ENCODE assay signal across 10 cellular contexts in the genomic region with DNA sequence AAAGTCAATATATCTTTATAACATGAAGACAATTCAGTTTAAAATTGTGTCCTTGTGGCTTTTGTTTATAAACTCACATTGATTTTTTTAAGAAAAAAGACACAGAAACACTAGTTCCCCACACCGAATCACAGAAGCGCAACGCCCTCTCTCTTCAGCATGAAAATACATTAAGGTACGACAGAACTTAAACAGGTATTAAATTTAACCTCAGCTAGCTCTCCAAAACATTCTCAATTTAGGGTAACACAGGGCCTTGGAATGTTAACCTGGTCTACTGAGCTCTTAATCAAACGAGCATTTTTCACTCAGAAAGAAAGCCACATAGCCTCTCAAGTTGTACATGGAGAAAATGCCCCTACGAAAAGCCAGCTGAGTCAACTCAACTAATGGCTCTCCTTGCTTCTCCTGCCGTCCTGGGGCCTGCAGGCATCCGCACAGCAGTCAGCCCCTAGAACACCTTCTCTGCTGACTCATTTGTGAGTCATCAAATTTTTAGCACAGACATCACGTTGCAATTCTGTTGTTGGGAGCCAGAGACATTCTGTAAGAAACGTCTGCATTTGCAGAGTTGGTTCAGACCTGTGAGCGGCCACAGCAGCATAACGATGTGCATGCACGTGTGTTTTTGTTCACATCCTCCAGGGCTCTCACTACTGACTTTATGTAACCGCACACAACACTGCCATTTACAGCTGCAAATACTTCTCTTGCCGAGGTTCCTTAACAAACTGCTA.
DNase-seq lines count a peak whose midpoint lies in the region; ATAC-seq and TF ChIP-seq lines count a peak whose summit lies in the region.
"Had no signal": no experiment of that assay in that cellular context is flagged by ENCODE, and none has a peak within 500 bp of the region (broad histone marks: within the 10 kb centered on the region; RNA-seq: fewer than 3 reads in every experiment).

No MANE protein-coding gene starts in this region.

- no peak overlapping the region for H3K4me3 ChIP-seq in skeletal muscle satellite cell (ENCODE audit: low read length)
- H3K4me3 ChIP-seq: lung had no signal

- H3K27ac ChIP-seq in foreskin keratinocyte, result no peak overlapping the region
- H3K27ac ChIP-seq: 22Rv1 had no signal

- H3K4me2 ChIP-seq in skeletal muscle satellite cell (ENCODE audit: low read length), result peak overlapping the region; percentile 35

- ATAC-seq in foreskin keratinocyte (peak; percentile 99), HG03442 (IDR thresholded peaks at IDR 0.05; ENCODE audit: unreplicated experiment) (no peak), HG03108 (IDR thresholded peaks at IDR 0.05; ENCODE audit: unreplicated experiment) (no peak), GM18868 (IDR thresholded peaks at IDR 0.05; ENCODE audit: unreplicated experiment) (no peak)

- DNase-seq in DMS 273 (lab: John Stamatoyannopoulos, UW; ENCODE audit: unreplicated experiment) (peak; percentile 19), DMS 273 treated with DMSO at 0.1 percent for 48 hours (lab: John Stamatoyannopoulos, UW) (no peak), SHP77 (lab: John Stamatoyannopoulos, UW) (peak; percentile 85 to 90), foreskin keratinocyte (peak; percentile 97 to 98)

- peak; percentile 25 for TF ChIP-seq CTCF in foreskin keratinocyte (conservative IDR thresholded peaks at IDR 0.05)

- H3K36me3 ChIP-seq in skeletal muscle satellite cell (ENCODE audit: insufficient read depth, low read length), result no peaks in the 10 kb centered on the region

- H3K4me1 ChIP-seq in foreskin keratinocyte, result peaks cover 17% of the 10 kb centered on the region
- peaks cover 35% of the 10 kb centered on the region for H3K4me1 ChIP-seq in skeletal muscle satellite cell (ENCODE audit: control insufficient read depth, insufficient read depth, low read length)

- no peaks in the 10 kb centered on the region for H3K9me3 ChIP-seq in skeletal muscle satellite cell (replicated peaks; ENCODE audit: low read length)

- H3K27me3 ChIP-seq in foreskin keratinocyte (no peaks in the 10 kb centered on the region), skeletal muscle satellite cell (ENCODE audit: control insufficient read depth, insufficient read depth, low read length) (no peaks in the 10 kb centered on the region)

- peak overlapping the region; percentile 6 for H3K9ac ChIP-seq in skeletal muscle satellite cell (ENCODE audit: low read depth, low read length)
